Comparison of ENCODE assay signal across 2 cellular contexts in the genomic region with DNA sequence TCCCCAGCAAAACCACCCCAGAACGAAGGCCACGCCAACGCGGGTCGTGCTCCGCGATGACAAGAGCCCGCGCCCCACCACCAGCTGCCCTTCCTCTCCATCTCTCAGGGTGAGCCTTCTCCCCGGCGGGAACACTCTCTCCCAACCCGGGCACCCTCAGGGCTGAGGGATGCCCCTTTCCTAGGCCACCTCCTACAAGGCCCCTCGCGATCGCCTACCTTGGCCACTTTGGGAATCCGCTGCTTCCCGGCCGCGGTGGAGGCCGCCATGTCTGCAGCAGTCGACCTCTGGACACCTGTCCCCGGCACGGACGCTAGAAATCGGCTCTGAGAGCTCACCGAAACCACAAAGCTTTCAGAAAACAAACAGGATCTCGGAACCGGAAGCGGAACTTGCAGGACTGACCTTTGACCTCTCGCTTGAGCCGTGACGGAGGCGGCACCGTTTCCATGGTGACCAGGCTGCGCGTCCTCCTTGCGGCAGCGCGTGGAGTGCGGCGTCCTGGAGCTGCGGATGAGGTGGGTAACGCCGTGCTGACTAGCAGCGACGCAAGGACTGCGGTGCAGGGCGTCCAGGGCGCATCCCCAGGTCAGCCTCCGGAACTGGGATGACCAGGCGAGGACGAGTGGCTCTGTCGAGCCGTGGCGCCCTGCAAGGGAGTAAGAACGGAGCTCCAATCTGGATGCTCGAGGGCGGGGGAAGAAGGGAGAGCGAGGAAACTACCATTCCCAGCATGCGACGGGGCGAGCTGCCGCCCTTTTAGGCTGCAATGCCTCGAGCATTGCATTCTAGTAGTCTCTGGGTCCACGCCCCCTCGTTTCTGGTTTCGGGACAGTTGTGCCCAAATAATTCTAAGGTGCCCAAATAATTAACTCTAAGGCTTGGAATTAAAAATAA.
TF ChIP-seq lines count a peak whose summit lies in the region.

A gene with protein sequence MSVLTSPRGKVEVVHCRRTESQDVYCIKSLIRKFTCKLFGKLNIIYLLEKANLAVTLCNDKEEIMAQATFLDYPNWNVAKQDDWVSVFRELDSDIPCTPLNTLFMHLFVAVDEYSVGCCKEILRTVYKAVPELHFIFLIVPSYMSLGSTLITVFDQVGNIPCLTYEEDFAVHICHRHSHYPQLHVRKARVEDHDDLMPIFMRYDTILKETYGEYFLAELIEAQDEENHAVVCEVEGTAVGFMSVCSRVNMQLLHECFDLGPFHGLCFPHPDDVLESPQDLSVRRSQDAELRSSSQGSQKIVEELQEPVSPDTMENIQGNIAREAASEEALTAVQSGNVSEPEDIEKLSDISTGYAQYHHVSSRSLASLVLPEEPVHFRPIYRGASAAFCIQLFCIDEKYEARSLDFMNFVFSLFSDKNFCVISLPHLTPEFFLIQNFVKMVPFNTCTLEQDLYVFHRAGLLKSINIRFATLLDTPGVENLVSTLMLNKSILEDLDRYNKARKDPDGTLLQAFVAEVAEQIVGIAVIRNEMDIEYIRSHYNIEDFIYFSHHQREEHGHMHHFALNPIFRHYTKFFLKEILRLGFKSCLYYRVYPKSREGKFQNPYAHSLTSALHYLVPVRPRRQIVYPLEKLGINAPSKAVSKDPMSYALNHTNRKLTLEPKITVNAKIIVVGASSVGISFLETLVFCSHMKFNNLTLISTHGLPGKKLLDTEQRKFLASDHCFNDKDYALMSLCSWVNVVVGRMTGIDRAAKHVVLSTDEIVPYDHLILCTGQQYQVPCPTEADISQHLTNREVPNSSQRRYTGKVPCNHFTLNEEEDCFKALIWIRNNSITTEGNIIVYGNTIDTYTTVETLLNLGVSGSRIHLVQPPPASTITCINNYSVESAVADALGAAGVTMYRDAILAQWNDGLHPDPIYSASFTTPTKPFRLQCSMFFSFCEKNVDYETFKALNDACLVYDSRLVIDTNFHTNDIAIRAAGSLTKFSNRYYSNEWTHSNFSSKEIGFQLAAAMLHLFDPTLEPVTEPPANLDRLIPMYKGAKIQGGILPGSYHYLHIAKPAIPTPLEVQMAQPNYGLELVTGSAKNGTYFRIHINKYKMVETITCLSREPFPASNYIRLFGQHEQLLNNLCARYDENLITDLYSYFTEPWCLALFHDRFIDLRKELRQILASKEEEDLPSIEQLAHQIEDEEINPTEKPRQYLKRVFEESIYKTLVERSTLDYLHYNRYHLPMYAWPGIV (plus strand): TSS at position 459 of the 897 bp plus-strand sequence. CDS start 4,122 bp downstream, outside the sequence.
A gene (minus strand): TSS at position 393 of the 897 bp plus-strand sequence. CDS start 124 bp downstream, at position 269.

TF ChIP-seq in HCT116, 20 proteins besides CTCF, POLR2A, EP300 and RAD21 (continued from another document):
- TF ChIP-seq CBX3 (IDR thresholded peaks at IDR 0.05; ENCODE audit: low read depth) (0 out of 2 replicates have a peak, but pooled peaks have one; percentile 19), ELF1 (IDR thresholded peaks at IDR 0.05; ENCODE audit: borderline replicate concordance, low read depth) (peak; percentile 60), POLR2AphosphoS5 (IDR thresholded peaks at IDR 0.05; ENCODE audit: low read depth, low read length) (peak; percentile 65), SIN3A (IDR thresholded peaks at IDR 0.05; ENCODE audit: low read depth) (peak; percentile 95), CEBPB (IDR thresholded peaks at IDR 0.05; ENCODE audit: low read depth) (no peak), ZFX (IDR thresholded peaks at IDR 0.05) (peak; percentile 67), FOSL1 (IDR thresholded peaks at IDR 0.05; ENCODE audit: low read depth) (no peak), EZH2 (IDR thresholded peaks at IDR 0.05) (no peak), TCF7L2 (IDR thresholded peaks at IDR 0.05; ENCODE audit: borderline replicate concordance, extremely low read depth, insufficient read depth, insufficient read length) (peak; percentile 23), EZH2phosphoT487 (IDR thresholded peaks at IDR 0.05; ENCODE audit: borderline replicate concordance) (no peak), JUND (IDR thresholded peaks at IDR 0.05) (no peak), SP1 (IDR thresholded peaks at IDR 0.05; ENCODE audit: low read depth) (peak; percentile 51), YY1 (IDR thresholded peaks at IDR 0.05; ENCODE audit: extremely low read depth, insufficient replicate concordance, low read depth, low read length) (peak; percentile 21), ZNF274 (IDR thresholded peaks at IDR 0.05; ENCODE audit: low read depth, low read length) (no peak), EGR1 (IDR thresholded peaks at IDR 0.05; ENCODE audit: low read depth) (peak; percentile 66; the same call in 1 of the 2 replicates)
- TF ChIP-seq, protein P1, sequence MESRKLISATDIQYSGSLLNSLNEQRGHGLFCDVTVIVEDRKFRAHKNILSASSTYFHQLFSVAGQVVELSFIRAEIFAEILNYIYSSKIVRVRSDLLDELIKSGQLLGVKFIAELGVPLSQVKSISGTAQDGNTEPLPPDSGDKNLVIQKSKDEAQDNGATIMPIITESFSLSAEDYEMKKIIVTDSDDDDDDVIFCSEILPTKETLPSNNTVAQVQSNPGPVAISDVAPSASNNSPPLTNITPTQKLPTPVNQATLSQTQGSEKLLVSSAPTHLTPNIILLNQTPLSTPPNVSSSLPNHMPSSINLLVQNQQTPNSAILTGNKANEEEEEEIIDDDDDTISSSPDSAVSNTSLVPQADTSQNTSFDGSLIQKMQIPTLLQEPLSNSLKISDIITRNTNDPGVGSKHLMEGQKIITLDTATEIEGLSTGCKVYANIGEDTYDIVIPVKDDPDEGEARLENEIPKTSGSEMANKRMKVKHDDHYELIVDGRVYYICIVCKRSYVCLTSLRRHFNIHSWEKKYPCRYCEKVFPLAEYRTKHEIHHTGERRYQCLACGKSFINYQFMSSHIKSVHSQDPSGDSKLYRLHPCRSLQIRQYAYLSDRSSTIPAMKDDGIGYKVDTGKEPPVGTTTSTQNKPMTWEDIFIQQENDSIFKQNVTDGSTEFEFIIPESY (IDR thresholded peaks at IDR 0.05; ENCODE audit: extremely low read depth, insufficient replicate concordance, low read length), result no peak
- TF ChIP-seq, protein P2, sequence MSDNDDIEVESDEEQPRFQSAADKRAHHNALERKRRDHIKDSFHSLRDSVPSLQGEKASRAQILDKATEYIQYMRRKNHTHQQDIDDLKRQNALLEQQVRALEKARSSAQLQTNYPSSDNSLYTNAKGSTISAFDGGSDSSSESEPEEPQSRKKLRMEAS (IDR thresholded peaks at IDR 0.05), result peak; percentile 97
- TF ChIP-seq, protein P3, sequence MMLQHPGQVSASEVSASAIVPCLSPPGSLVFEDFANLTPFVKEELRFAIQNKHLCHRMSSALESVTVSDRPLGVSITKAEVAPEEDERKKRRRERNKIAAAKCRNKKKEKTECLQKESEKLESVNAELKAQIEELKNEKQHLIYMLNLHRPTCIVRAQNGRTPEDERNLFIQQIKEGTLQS (IDR thresholded peaks at IDR 0.05), result no peak
- TF ChIP-seq, protein P4, sequence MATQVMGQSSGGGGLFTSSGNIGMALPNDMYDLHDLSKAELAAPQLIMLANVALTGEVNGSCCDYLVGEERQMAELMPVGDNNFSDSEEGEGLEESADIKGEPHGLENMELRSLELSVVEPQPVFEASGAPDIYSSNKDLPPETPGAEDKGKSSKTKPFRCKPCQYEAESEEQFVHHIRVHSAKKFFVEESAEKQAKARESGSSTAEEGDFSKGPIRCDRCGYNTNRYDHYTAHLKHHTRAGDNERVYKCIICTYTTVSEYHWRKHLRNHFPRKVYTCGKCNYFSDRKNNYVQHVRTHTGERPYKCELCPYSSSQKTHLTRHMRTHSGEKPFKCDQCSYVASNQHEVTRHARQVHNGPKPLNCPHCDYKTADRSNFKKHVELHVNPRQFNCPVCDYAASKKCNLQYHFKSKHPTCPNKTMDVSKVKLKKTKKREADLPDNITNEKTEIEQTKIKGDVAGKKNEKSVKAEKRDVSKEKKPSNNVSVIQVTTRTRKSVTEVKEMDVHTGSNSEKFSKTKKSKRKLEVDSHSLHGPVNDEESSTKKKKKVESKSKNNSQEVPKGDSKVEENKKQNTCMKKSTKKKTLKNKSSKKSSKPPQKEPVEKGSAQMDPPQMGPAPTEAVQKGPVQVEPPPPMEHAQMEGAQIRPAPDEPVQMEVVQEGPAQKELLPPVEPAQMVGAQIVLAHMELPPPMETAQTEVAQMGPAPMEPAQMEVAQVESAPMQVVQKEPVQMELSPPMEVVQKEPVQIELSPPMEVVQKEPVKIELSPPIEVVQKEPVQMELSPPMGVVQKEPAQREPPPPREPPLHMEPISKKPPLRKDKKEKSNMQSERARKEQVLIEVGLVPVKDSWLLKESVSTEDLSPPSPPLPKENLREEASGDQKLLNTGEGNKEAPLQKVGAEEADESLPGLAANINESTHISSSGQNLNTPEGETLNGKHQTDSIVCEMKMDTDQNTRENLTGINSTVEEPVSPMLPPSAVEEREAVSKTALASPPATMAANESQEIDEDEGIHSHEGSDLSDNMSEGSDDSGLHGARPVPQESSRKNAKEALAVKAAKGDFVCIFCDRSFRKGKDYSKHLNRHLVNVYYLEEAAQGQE (IDR thresholded peaks at IDR 0.05; ENCODE audit: low read depth), result no peak
TF ChIP-seq in HCT116: peak in this region for 10.

TF ChIP-seq in neural cell, 6 proteins besides CTCF, POLR2A, EP300 and RAD21 (continued from another document):
- peak; percentile 100 for TF ChIP-seq MXI1 (conservative IDR thresholded peaks at IDR 0.05; ENCODE audit: poor library complexity, severe bottlenecking)
- TF ChIP-seq EZH2 (IDR thresholded peaks at IDR 0.05; ENCODE audit: borderline replicate concordance, insufficient read depth, low read length, poor library complexity, severe bottlenecking), result no peak
- peak; percentile 55 for TF ChIP-seq SMC3 (conservative IDR thresholded peaks at IDR 0.05; ENCODE audit: poor library complexity)
- TF ChIP-seq, protein P4 (IDR thresholded peaks at IDR 0.05; ENCODE audit: borderline replicate concordance), result peak; percentile 68
